32 cellular contexts compared by ENCODE assay signal in the genomic region with DNA sequence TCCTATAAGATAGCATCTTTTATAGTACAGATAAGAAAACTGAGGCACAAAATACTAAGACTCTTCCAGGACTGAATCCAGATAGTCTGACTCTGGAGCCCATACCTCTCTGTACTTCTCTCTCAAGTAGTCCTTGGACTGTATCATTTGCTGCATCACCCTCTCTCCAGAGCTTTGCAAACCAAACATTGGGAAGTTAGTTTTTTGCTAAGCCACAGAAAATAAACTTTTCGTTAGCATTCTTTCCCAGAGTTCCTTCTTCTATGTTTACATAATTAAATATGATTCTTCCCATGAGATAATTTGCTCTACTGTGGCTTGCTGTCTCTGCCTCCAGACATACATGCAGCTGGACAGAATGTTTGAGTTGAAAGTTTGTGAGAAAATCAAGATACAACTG. TPM values are rescaled to one million over a fixed set of nuclear protein-coding genes. Genes with fewer than 3 reads are reported as not detected.
"Had no signal": no experiment of that assay in that cellular context is flagged by ENCODE, and none has a peak within 500 bp of the region (broad histone marks: within the 10 kb centered on the region; RNA-seq: fewer than 3 reads in every experiment).

No MANE protein-coding gene starts in this region.

- DNase-seq: activated CD4-positive, alpha-beta memory T cell treated with anti-CD3 and anti-CD28 coated beads for 36 hours; activated CD4-positive, alpha-beta T cell treated with anti-CD3 and anti-CD28 coated beads for 36 hours; activated CD4-positive, alpha-beta T cell treated with anti-CD3 and anti-CD28 coated beads, Interleukin-2, amount 10 ng/mL, durations not matched to agents 24 days and 14 days; activated CD4-positive, CD25-positive, alpha-beta regulatory T cell; activated CD4-positive, CD25-positive, alpha-beta regulatory T cell treated with anti-CD3 and anti-CD28 coated beads, Interleukin-2, amount 50 U/mL, for 72 hours; activated CD8-positive, alpha-beta memory T cell treated with anti-CD3 and anti-CD28 coated beads, Interleukin-2, amount 10 ng/mL, durations not matched to agents 7 days and 5 days; activated CD8-positive, alpha-beta memory T cell treated with anti-CD3 and anti-CD28 coated beads, Interleukin-2, amount 50 U/mL, for 4 hours; activated CD8-positive, alpha-beta T cell treated with anti-CD3 and anti-CD28 coated beads, Interleukin-2, amount 10 ng/mL, durations not matched to agents 7 days and 5 days; activated effector memory CD4-positive, alpha-beta T cell treated with anti-CD3 and anti-CD28 coated beads, Interleukin-2, amount 50 U/mL, for 16 hours; activated naive CD4-positive, alpha-beta T cell treated with anti-CD3 and anti-CD28 coated beads for 36 hours; activated naive CD8-positive, alpha-beta T cell treated with anti-CD3 and anti-CD28 coated beads for 36 hours; activated naive CD8-positive, alpha-beta T cell treated with anti-CD3 and anti-CD28 coated beads, Interleukin-2, amount 50 U/mL, for 24 hours; activated T-cell treated with anti-CD3 and anti-CD28 coated beads, Interleukin-2, amount 50 U/mL, for 1 hour; activated T-cell treated with anti-CD3 and anti-CD28 coated beads, Interleukin-2, amount 50 U/mL, for 48 hours; central memory CD4-positive, alpha-beta T cell; cerebellar nuclear complex; colonic mucosa; dorsolateral prefrontal cortex; effector memory CD4-positive, alpha-beta T cell; endodermal cell; erythroblast; foreskin fibroblast; head of caudate nucleus; T-helper 2 cell had no signal

- H3K27ac ChIP-seq: ascending aorta, breast epithelium, cardiac muscle cell, colonic mucosa, dorsolateral prefrontal cortex, esophagus muscularis mucosa had no signal

RNA-seq across cellular contexts. Expression of a gene that starts 22.0 kb away (rescaled TPM):
- total RNA-seq: activated CD8-positive, alpha-beta memory T cell treated with anti-CD3 and anti-CD28 coated beads for 36 hours; activated naive CD8-positive, alpha-beta T cell treated with anti-CD3 and anti-CD28 coated beads for 36 hours; activated T-helper 1 cell treated with anti-CD3 and anti-CD28 coated beads, Interleukin-12 subunit alpha, Interleukin-12 subunit beta, Interleukin-2, Interleukin-4 antibody, amounts not matched to agents 30 ng/mL and 10 ng/mL and 1 ng/mL, durations not matched to agents 14 hours and 24 hours and 36 hours; activated T-helper 2 cell treated with anti-CD3 and anti-CD28 coated beads, Interferon-gamma antibody, Interleukin-2, Interleukin-4, amounts not matched to agents 10 μg/mL and 5 μg/mL and 100 μg/mL, durations not matched to agents 14 hours and 24 hours and 36 hours; ascending aorta; cardiac muscle cell; colonic mucosa; endodermal cell; esophagus muscularis mucosa; T-helper 1 cell treated with Interleukin-12 subunit alpha and Interleukin-12 subunit beta and Interleukin-4 antibody, amounts not matched to agents 30 ng/mL and 1 ng/mL, for 36 hours had no signal
